In the genomic region with DNA sequence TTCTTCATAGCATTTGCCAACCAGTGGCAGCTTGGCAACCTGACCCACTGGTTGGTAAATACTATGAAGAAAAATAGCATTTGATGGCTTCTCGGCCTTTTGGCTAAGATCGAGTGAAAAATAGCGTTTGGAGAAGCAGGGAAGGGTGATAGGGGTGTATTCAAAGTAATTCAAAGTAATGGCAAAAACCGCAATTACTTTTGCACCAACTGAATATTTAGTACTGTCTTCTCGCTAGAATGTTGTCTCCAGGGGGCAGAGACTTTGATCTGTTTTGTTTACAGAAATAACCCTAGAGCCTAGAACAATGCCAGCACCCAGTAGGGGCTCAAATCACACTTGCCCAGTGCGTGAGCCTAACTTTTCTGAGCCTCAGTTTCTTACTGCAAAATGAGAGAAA, we compare ENCODE assay signal across 2 cellular contexts.
TF ChIP-seq lines count a peak whose summit lies in the region.

No MANE protein-coding gene starts in this region.

TF ChIP-seq in IMR-90, 13 proteins besides CTCF, POLR2A, EP300 and RAD21:
- TF ChIP-seq MAFK (IDR thresholded peaks at IDR 0.05; ENCODE audit: low read depth, low read length), result no peak
- TF ChIP-seq, protein P1, sequence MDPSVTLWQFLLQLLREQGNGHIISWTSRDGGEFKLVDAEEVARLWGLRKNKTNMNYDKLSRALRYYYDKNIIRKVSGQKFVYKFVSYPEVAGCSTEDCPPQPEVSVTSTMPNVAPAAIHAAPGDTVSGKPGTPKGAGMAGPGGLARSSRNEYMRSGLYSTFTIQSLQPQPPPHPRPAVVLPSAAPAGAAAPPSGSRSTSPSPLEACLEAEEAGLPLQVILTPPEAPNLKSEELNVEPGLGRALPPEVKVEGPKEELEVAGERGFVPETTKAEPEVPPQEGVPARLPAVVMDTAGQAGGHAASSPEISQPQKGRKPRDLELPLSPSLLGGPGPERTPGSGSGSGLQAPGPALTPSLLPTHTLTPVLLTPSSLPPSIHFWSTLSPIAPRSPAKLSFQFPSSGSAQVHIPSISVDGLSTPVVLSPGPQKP (IDR thresholded peaks at IDR 0.05; ENCODE audit: borderline replicate concordance, low read depth, low read length), result no peak
- TF ChIP-seq SMC3 (IDR thresholded peaks at IDR 0.05; ENCODE audit: low read depth, low read length), result no peak
- no peak for TF ChIP-seq NFE2L2 (IDR thresholded peaks at IDR 0.05; ENCODE audit: low read depth, low read length)
- TF ChIP-seq BHLHE40 (IDR thresholded peaks at IDR 0.05; ENCODE audit: low read depth, low read length), result no peak
- no peak for TF ChIP-seq MXI1 (IDR thresholded peaks at IDR 0.05; ENCODE audit: borderline replicate concordance, low read depth, low read length)
- TF ChIP-seq FOS (IDR thresholded peaks at IDR 0.05; ENCODE audit: low read depth, low read length), result no peak
- TF ChIP-seq RFX5 (IDR thresholded peaks at IDR 0.05; ENCODE audit: low read depth, low read length), result no peak
- no peak for TF ChIP-seq RCOR1 (IDR thresholded peaks at IDR 0.05; ENCODE audit: insufficient replicate concordance, low read length)
- no peak for TF ChIP-seq CEBPB (IDR thresholded peaks at IDR 0.05; ENCODE audit: low read depth, low read length)
- TF ChIP-seq MAZ (IDR thresholded peaks at IDR 0.05; ENCODE audit: borderline replicate concordance, low read depth, low read length), result no peak
- TF ChIP-seq, protein P2, sequence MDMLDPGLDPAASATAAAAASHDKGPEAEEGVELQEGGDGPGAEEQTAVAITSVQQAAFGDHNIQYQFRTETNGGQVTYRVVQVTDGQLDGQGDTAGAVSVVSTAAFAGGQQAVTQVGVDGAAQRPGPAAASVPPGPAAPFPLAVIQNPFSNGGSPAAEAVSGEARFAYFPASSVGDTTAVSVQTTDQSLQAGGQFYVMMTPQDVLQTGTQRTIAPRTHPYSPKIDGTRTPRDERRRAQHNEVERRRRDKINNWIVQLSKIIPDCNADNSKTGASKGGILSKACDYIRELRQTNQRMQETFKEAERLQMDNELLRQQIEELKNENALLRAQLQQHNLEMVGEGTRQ (IDR thresholded peaks at IDR 0.05; ENCODE audit: low read depth, low read length), result no peak
- no peak for TF ChIP-seq CHD1 (IDR thresholded peaks at IDR 0.05; ENCODE audit: low read depth, low read length)

TF ChIP-seq in K562, 482 proteins besides CTCF, POLR2A, EP300 and RAD21:
- TF ChIP-seq, protein P3, sequence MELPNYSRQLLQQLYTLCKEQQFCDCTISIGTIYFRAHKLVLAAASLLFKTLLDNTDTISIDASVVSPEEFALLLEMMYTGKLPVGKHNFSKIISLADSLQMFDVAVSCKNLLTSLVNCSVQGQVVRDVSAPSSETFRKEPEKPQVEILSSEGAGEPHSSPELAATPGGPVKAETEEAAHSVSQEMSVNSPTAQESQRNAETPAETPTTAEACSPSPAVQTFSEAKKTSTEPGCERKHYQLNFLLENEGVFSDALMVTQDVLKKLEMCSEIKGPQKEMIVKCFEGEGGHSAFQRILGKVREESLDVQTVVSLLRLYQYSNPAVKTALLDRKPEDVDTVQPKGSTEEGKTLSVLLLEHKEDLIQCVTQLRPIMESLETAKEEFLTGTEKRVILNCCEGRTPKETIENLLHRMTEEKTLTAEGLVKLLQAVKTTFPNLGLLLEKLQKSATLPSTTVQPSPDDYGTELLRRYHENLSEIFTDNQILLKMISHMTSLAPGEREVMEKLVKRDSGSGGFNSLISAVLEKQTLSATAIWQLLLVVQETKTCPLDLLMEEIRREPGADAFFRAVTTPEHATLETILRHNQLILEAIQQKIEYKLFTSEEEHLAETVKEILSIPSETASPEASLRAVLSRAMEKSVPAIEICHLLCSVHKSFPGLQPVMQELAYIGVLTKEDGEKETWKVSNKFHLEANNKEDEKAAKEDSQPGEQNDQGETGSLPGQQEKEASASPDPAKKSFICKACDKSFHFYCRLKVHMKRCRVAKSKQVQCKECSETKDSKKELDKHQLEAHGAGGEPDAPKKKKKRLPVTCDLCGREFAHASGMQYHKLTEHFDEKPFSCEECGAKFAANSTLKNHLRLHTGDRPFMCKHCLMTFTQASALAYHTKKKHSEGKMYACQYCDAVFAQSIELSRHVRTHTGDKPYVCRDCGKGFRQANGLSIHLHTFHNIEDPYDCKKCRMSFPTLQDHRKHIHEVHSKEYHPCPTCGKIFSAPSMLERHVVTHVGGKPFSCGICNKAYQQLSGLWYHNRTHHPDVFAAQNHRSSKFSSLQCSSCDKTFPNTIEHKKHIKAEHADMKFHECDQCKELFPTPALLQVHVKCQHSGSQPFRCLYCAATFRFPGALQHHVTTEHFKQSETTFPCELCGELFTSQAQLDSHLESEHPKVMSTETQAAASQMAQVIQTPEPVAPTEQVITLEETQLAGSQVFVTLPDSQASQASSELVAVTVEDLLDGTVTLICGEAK (IDR thresholded peaks at IDR 0.05), result peak; percentile 66; the same call in 1 of the 2 replicates
- TF ChIP-seq, protein P3 (CRISPR knock-in tag; IDR thresholded peaks at IDR 0.05), result no peak
- TF ChIP-seq ZNF780A (CRISPR knock-in tag; IDR thresholded peaks at IDR 0.05) (no peak), MYNN (IDR thresholded peaks at IDR 0.05) (no peak), MYNN (CRISPR knock-in tag; IDR thresholded peaks at IDR 0.05) (no peak)
TF ChIP-seq in K562: peak in this region for 1.
